8 cellular contexts compared by ENCODE assay signal in the genomic region with DNA sequence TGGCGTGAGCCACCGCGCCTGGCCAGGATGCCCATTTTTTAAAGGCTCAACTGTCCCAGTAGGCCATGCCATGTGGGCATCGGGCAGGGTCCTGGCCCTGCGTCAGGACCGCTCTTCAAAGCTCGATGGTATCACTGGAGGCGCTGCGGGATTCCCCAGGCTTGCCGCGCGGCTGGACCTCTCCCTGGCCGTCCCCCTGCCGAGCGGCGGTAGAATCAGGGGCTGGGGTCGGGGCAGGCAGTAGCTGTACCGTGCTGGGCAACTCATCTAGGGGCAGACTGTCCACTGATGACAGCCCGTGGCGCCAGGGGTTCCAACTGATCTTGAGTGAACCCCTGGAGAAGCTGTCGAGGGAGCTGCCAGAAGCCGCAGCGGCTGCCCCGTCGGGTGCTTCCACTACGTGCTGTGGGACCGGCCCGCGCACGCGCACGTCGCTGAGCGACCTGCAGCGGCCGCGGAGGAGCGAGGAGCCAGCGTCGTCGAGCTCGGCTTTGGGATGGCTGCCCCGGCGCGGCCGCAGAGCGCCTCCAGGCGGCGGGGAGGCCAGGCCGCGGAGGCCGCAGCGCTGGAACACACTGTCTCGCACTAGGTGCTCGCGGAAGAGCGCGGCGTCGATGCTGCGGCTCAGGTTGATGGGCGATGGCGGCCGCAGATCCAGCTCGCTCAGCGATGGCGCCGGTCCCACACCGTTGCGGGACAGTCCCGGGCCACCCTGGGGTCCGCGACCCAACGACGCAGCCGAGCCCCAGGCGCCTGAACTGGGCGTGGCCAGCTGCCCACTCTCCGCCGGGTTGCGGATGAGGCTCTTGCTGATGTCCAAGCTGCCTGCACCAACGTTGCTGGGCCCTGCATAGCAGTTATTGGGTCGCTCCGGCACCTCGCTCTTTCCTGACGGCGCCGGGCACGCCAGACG. TPM values are rescaled to one million over a fixed set of nuclear protein-coding genes. Genes with fewer than 3 reads are reported as not detected.
A peak's percentile ranks its signal among the peaks of the same experiment; 100 is the strongest.
DNase-seq lines count a peak whose midpoint lies in the region; ATAC-seq and TF ChIP-seq lines count a peak whose summit lies in the region.

No MANE protein-coding gene starts in this region.

- H3K27me3 ChIP-seq in AG04450 (ENCODE audit: control insufficient read depth, insufficient read depth, low read length) (no peaks in the 10 kb centered on the region), duodenal mucosa (ENCODE audit: control insufficient read depth in 1 of 2, insufficient read depth in 2 of 2, low read length in 2 of 2) (no peaks in the 10 kb centered on the region), right lobe of liver (no peaks in the 10 kb centered on the region)

- peak overlapping the region; percentile 70 to 80 for H3K9ac ChIP-seq in duodenal mucosa (ENCODE audit: low read depth in 1 of 2, low read length in 2 of 2)

- TF ChIP-seq POLR2A in right lobe of liver (IDR thresholded peaks at IDR 0.05): peak; percentile 51

- ATAC-seq in activated CD8-positive, alpha-beta T cell treated with anti-CD3 and anti-CD28 coated beads, Interleukin-2, amount 10 ng/mL, durations not matched to agents 7 days and 5 days: peak; percentile 90
- peak; percentile 87 to 93 (median 88) for ATAC-seq in right lobe of liver
- no peak for ATAC-seq in HG03571 (IDR thresholded peaks at IDR 0.05; ENCODE audit: unreplicated experiment)

- peak; percentile 63 for TF ChIP-seq CTCF in AG04450 (IDR thresholded peaks at IDR 0.05; ENCODE audit: low read depth, low read length)
- peak; percentile 65 to 84 (median 71) for TF ChIP-seq CTCF in right lobe of liver (IDR thresholded peaks at IDR 0.05)

- peak overlapping the region; percentile 78 for H3K27ac Mint-ChIP-seq in activated CD8-positive, alpha-beta T cell treated with anti-CD3 and anti-CD28 coated beads, Interleukin-2, amount 10 ng/mL, durations not matched to agents 7 days and 5 days

- 34% methylated on average over 6 of the region's 90 CpGs for WGBS in right lobe of liver (ENCODE audit: insufficient coverage, low coverage, low lambda C conversion rate, missing lambda C conversion rate)

- no peaks in the 10 kb centered on the region for H3K9me3 Mint-ChIP-seq in activated CD8-positive, alpha-beta T cell treated with anti-CD3 and anti-CD28 coated beads, Interleukin-2, amount 10 ng/mL, durations not matched to agents 7 days and 5 days (ENCODE audit: insufficient read depth)

- H3K9me3 ChIP-seq in AG04450 (ENCODE audit: control insufficient read depth, insufficient read depth, low read length) (no peaks in the 10 kb centered on the region; the same call in 1 of the 2 replicates), duodenal mucosa (ENCODE audit: control insufficient read depth in 1 of 2, low read length in 2 of 2) (no peaks in the 10 kb centered on the region), right lobe of liver (no peaks in the 10 kb centered on the region)

- CTCF ChIA-PET in AG04450 (lab: Charles Lee): interaction anchor here (0.6 to 2.9 kb wide), 47 partner anchors 9 to 354 kb away, joined by 3 to 43 read pairs (median 4); a partner anchor contains a TSS
- CTCF ChIA-PET in activated CD8-positive, alpha-beta T cell treated with anti-CD3 and anti-CD28 coated beads, Interleukin-2, amount 10 ng/mL, durations not matched to agents 7 days and 5 days (lab: Charles Lee): interaction anchor here (0.6 to 2.1 kb wide), 18 partner anchors 9 to 219 kb away, joined by 3 to 46 read pairs (median 4); a partner anchor contains a TSS

- no peaks in the 10 kb centered on the region for H3K27me3 Mint-ChIP-seq in activated CD8-positive, alpha-beta T cell treated with anti-CD3 and anti-CD28 coated beads, Interleukin-2, amount 10 ng/mL, durations not matched to agents 7 days and 5 days (ENCODE audit: low read depth)

- peak; percentile 66 for DNase-seq in AG04450 (ENCODE audit: low read depth, low spot score)
- DNase-seq in GOT3 (lab: John Stamatoyannopoulos, UW): peak; percentile 57
- peak; percentile 82 for DNase-seq in NCI-H345 (lab: John Stamatoyannopoulos, UW)
- peak; percentile 81 for DNase-seq in activated CD8-positive, alpha-beta T cell treated with anti-CD3 and anti-CD28 coated beads, Interleukin-2, amount 10 ng/mL, durations not matched to agents 7 days and 5 days
- DNase-seq in right lobe of liver: peak; percentile 85 to 91 (median 90)
- peak; percentile 73 for DNase-seq in stimulated activated CD4-positive, alpha-beta T cell treated with anti-CD3 and anti-CD28 coated beads, Interleukin-2, amount 100 ng/mL, for 4 hours (ENCODE audit: low read depth)

- peak overlapping the region; percentile 21 for H3K27ac ChIP-seq in AG04450 (ENCODE audit: low read depth, low read length)
- peak overlapping the region; percentile 58 for H3K27ac ChIP-seq in duodenal mucosa (ENCODE audit: low read depth, low read length)
- H3K27ac ChIP-seq in right lobe of liver: peak overlapping the region in 2 of 3 donors; percentile 0 to 52

- H3K36me3 Mint-ChIP-seq in activated CD8-positive, alpha-beta T cell treated with anti-CD3 and anti-CD28 coated beads, Interleukin-2, amount 10 ng/mL, durations not matched to agents 7 days and 5 days (ENCODE audit: low read depth): peaks cover 13% of the 10 kb centered on the region

- peaks cover 12% of the 10 kb centered on the region for H3K4me1 Mint-ChIP-seq in activated CD8-positive, alpha-beta T cell treated with anti-CD3 and anti-CD28 coated beads, Interleukin-2, amount 10 ng/mL, durations not matched to agents 7 days and 5 days (ENCODE audit: low read depth)

- POLR2A ChIA-PET in AG04450 (lab: Yijun Ruan, JAX): interaction anchor here (0.6 to 1.6 kb wide), 12 partner anchors 13 to 195 kb away, joined by 3 to 22 read pairs (median 4); a partner anchor contains a TSS
- POLR2A ChIA-PET in activated CD8-positive, alpha-beta T cell treated with anti-CD3 and anti-CD28 coated beads, Interleukin-2, amount 10 ng/mL, durations not matched to agents 7 days and 5 days (lab: Charles Lee): interaction anchor here (1.0 kb wide), 2 partner anchors 14 to 103 kb away, joined by 4 read pairs; a partner anchor contains a TSS

- H3K4me1 ChIP-seq in duodenal mucosa (ENCODE audit: control insufficient read depth in 1 of 2, insufficient read depth in 2 of 2, low read length in 2 of 2) (peaks cover 0 to 5% of the 10 kb centered on the region in 2 donors), right lobe of liver (peaks cover 0 to 16% (median 0%) of the 10 kb centered on the region in 4 donors)

- peak overlapping the region; percentile 64 for H3K4me3 ChIP-seq in AG04450 (ENCODE audit: low read depth, low read length)
- H3K4me3 ChIP-seq in duodenal mucosa (ENCODE audit: low read depth in 1 of 2, low read length in 2 of 2): peak overlapping the region; percentile 76 to 79
- H3K4me3 ChIP-seq in right lobe of liver: peak overlapping the region; percentile 38 to 56 (median 49)

- intact Hi-C loops in right lobe of liver (cut with DNase I): no loop called here

- H3K4me3 Mint-ChIP-seq in activated CD8-positive, alpha-beta T cell treated with anti-CD3 and anti-CD28 coated beads, Interleukin-2, amount 10 ng/mL, durations not matched to agents 7 days and 5 days: peak overlapping the region; percentile 76

- H3K36me3 ChIP-seq in duodenal mucosa (ENCODE audit: control insufficient read depth in 1 of 2, insufficient read depth in 2 of 2, low read length in 2 of 2): peaks cover 8 to 25% of the 10 kb centered on the region in 2 donors
- peaks cover 0 to 11% (median 0%) of the 10 kb centered on the region in 4 donors for H3K36me3 ChIP-seq in right lobe of liver

RNA-seq across cellular contexts. Expression of a gene that starts 5.8 kb away (rescaled TPM):
- polyA plus RNA-seq in AG04450 (2011; rRNA removed): 3.4 and 4.2 TPM in 2 replicates
- polyA minus RNA-seq in AG04450 (2011; rRNA and poly(A)+ RNA removed): 8.9 and 10.9 TPM in 2 replicates
- 1 to 10 TPM; 5.5 to 6.9 TPM for total RNA-seq in activated CD8-positive, alpha-beta T cell treated with anti-CD3 and anti-CD28 coated beads, Interleukin-2, amount 10 ng/mL, durations not matched to agents 7 days and 5 days
- total RNA-seq in right lobe of liver: under 1 TPM; 0.19 to 0.92 (median 0.35) TPM

RNA-seq across cellular contexts. Expression of a gene that starts 12.7 kb away (rescaled TPM):
- polyA plus RNA-seq in AG04450 (2011; rRNA removed): 29.5 TPM in 2 replicates
- 11.0 and 16.5 TPM in 2 replicates for polyA minus RNA-seq in AG04450 (2011; rRNA and poly(A)+ RNA removed)
- 10 to 100 TPM; 10.1 to 10.9 TPM for total RNA-seq in activated CD8-positive, alpha-beta T cell treated with anti-CD3 and anti-CD28 coated beads, Interleukin-2, amount 10 ng/mL, durations not matched to agents 7 days and 5 days
- 10 to 100 TPM; 22.4 to 43.5 (median 30.5) TPM for total RNA-seq in right lobe of liver

RNA-seq across cellular contexts. Expression of a gene that starts 29.5 kb away (rescaled TPM):
- polyA plus RNA-seq in AG04450 (2011; rRNA removed): 17.3 and 24.4 TPM in 2 replicates
- 20.6 and 33.6 TPM in 2 replicates for polyA minus RNA-seq in AG04450 (2011; rRNA and poly(A)+ RNA removed)
- under 1 TPM; 0.42 to 0.55 TPM for total RNA-seq in activated CD8-positive, alpha-beta T cell treated with anti-CD3 and anti-CD28 coated beads, Interleukin-2, amount 10 ng/mL, durations not matched to agents 7 days and 5 days
- total RNA-seq in right lobe of liver: 10 to 100 TPM; 19.5 to 53.4 (median 40.1) TPM

RNA-seq across cellular contexts. Expression of a gene that starts 40.3 kb away (rescaled TPM):
- polyA plus RNA-seq in AG04450 (2011; rRNA removed): 159 and 161 TPM in 2 replicates
- 67.1 and 82.1 TPM in 2 replicates for polyA minus RNA-seq in AG04450 (2011; rRNA and poly(A)+ RNA removed)
- 10 to 100 TPM; 49.0 to 53.4 TPM for total RNA-seq in activated CD8-positive, alpha-beta T cell treated with anti-CD3 and anti-CD28 coated beads, Interleukin-2, amount 10 ng/mL, durations not matched to agents 7 days and 5 days
- 10 to 100 TPM; 37.3 to 67.9 (median 51.2) TPM for total RNA-seq in right lobe of liver

RNA-seq across cellular contexts. Expression of a gene that starts 43.7 kb away (rescaled TPM):
- 2.0 and 2.1 TPM in 2 replicates for polyA plus RNA-seq in AG04450 (2011; rRNA removed)
- 3.5 and 5.1 TPM in 2 replicates for polyA minus RNA-seq in AG04450 (2011; rRNA and poly(A)+ RNA removed)
- total RNA-seq in activated CD8-positive, alpha-beta T cell treated with anti-CD3 and anti-CD28 coated beads, Interleukin-2, amount 10 ng/mL, durations not matched to agents 7 days and 5 days: 1 to 10 TPM; 1.3 to 1.8 TPM
- 1 to 10 TPM; 1.1 to 4.6 (median 2.2) TPM for total RNA-seq in right lobe of liver

Comparison
In these comparisons a context has a peak if more than half of its experiments do, and no peak if none do; other contexts are left out.
1. RNA of a gene that starts 29.5 kb away (total RNA-seq): 19.5 to 53.4 TPM in right lobe of liver; 0.42 to 0.55 TPM in activated CD8-positive, alpha-beta T cell treated with anti-CD3 and anti-CD28 coated beads, Interleukin-2, amount 10 ng/mL, durations not matched to agents 7 days and 5 days; every median in the first group is over 10 times any median in the second.
2. Peak in every context shown above with its lines, with median percentiles within 50 percentile points of each other: DNase-seq, H3K27ac ChIP-seq and H3K4me3 ChIP-seq.